1 cellular context compared by ENCODE assay signal in genomic region chr2:69781321-69782248, GRCh38.
TF ChIP-seq lines count a peak whose summit lies in the region.

No MANE protein-coding gene starts in this region.

TF ChIP-seq in HepG2, 621 proteins besides CTCF, POLR2A, EP300 and RAD21 (continued from another document and continues in another):
- TF ChIP-seq TCF12 (IDR thresholded peaks at IDR 0.05) (no peak), TCF12 (CRISPR knock-in tag; IDR thresholded peaks at IDR 0.05) (peak; percentile 93), ZNF205 (CRISPR knock-in tag; IDR thresholded peaks at IDR 0.05) (0 out of 2 replicates have a peak, but pooled peaks have one; percentile 54), NCOA2 (CRISPR knock-in tag; IDR thresholded peaks at IDR 0.05) (peak; percentile 98), NR2F2 (IDR thresholded peaks at IDR 0.05; ENCODE audit: borderline replicate concordance, low read depth) (peak; percentile 97), ZNF567 (CRISPR knock-in tag; IDR thresholded peaks at IDR 0.05; ENCODE audit: borderline replicate concordance) (0 out of 2 replicates have a peak, but pooled peaks have one; percentile 46), JUNB (CRISPR knock-in tag; IDR thresholded peaks at IDR 0.05; ENCODE audit: borderline replicate concordance) (peak; percentile 46; the same call in 1 of the 2 replicates), MTF2 (CRISPR knock-in tag; IDR thresholded peaks at IDR 0.05; ENCODE audit: borderline replicate concordance) (peak; percentile 65; the same call in 1 of the 2 replicates), ZNF17 (CRISPR knock-in tag; IDR thresholded peaks at IDR 0.05) (no peak), ZFP36L2 (CRISPR knock-in tag; IDR thresholded peaks at IDR 0.05) (no peak), HOXA5 (CRISPR knock-in tag; IDR thresholded peaks at IDR 0.05) (peak; percentile 76; the same call in 1 of the 2 replicates), KLF15 (CRISPR knock-in tag; IDR thresholded peaks at IDR 0.05; ENCODE audit: borderline replicate concordance) (peak; percentile 25; the same call in 1 of the 2 replicates), GATAD1 (CRISPR knock-in tag; IDR thresholded peaks at IDR 0.05) (peak; percentile 80; the same call in 1 of the 2 replicates), TEF (CRISPR knock-in tag; IDR thresholded peaks at IDR 0.05) (no peak), ZSCAN12 (CRISPR knock-in tag; IDR thresholded peaks at IDR 0.05) (0 out of 2 replicates have a peak, but pooled peaks have one; percentile 15), ZNF740 (CRISPR knock-in tag; IDR thresholded peaks at IDR 0.05) (no peak), BRCA1 (CRISPR knock-in tag; IDR thresholded peaks at IDR 0.05) (no peak), TBP (CRISPR knock-in tag; IDR thresholded peaks at IDR 0.05) (no peak), ZNF296 (CRISPR knock-in tag; conservative IDR thresholded peaks at IDR 0.05) (no peak), ARNT2 (CRISPR knock-in tag; IDR thresholded peaks at IDR 0.05; ENCODE audit: low read depth) (peak; percentile 51; the same call in 1 of the 2 replicates), FOXO4 (CRISPR knock-in tag; conservative IDR thresholded peaks at IDR 0.05) (no peak), TRIM24 (CRISPR knock-in tag; IDR thresholded peaks at IDR 0.05) (0 out of 2 replicates have a peak, but pooled peaks have one; percentile 50), ZNF44 (CRISPR knock-in tag; IDR thresholded peaks at IDR 0.05) (no peak; the same call in 1 of the 2 replicates), ZNF207 (IDR thresholded peaks at IDR 0.05; ENCODE audit: borderline replicate concordance) (no peak), ZNF276 (CRISPR knock-in tag; IDR thresholded peaks at IDR 0.05; ENCODE audit: low read depth) (no peak), FOXP1 (IDR thresholded peaks at IDR 0.05) (no peak), FOXP1 (CRISPR knock-in tag; IDR thresholded peaks at IDR 0.05) (peak; percentile 96), ZBTB10 (CRISPR knock-in tag; IDR thresholded peaks at IDR 0.05; ENCODE audit: borderline replicate concordance) (no peak), ZNF333 (CRISPR knock-in tag; IDR thresholded peaks at IDR 0.05; ENCODE audit: borderline replicate concordance) (no peak), ZNF225 (CRISPR knock-in tag; IDR thresholded peaks at IDR 0.05) (no peak), ISL2 (CRISPR knock-in tag; IDR thresholded peaks at IDR 0.05) (peak; percentile 98), GABPB1 (CRISPR knock-in tag; IDR thresholded peaks at IDR 0.05) (peak; percentile 43; the same call in 1 of the 2 replicates), ZBTB46 (CRISPR knock-in tag; IDR thresholded peaks at IDR 0.05; ENCODE audit: borderline replicate concordance) (no peak), ZNF460 (CRISPR knock-in tag; IDR thresholded peaks at IDR 0.05; ENCODE audit: borderline replicate concordance) (peak; percentile 33; the same call in 1 of the 2 replicates), PAX8 (CRISPR knock-in tag; IDR thresholded peaks at IDR 0.05; ENCODE audit: borderline replicate concordance) (no peak), NKX3-1 (CRISPR knock-in tag; IDR thresholded peaks at IDR 0.05) (peak; percentile 84; the same call in 1 of the 2 replicates), PBX2 (CRISPR knock-in tag; IDR thresholded peaks at IDR 0.05) (no peak; the same call in 1 of the 2 replicates), ZNF136 (CRISPR knock-in tag; IDR thresholded peaks at IDR 0.05; ENCODE audit: low read depth) (0 out of 2 replicates have a peak, but pooled peaks have one; percentile 57)
- TF ChIP-seq, protein P1, sequence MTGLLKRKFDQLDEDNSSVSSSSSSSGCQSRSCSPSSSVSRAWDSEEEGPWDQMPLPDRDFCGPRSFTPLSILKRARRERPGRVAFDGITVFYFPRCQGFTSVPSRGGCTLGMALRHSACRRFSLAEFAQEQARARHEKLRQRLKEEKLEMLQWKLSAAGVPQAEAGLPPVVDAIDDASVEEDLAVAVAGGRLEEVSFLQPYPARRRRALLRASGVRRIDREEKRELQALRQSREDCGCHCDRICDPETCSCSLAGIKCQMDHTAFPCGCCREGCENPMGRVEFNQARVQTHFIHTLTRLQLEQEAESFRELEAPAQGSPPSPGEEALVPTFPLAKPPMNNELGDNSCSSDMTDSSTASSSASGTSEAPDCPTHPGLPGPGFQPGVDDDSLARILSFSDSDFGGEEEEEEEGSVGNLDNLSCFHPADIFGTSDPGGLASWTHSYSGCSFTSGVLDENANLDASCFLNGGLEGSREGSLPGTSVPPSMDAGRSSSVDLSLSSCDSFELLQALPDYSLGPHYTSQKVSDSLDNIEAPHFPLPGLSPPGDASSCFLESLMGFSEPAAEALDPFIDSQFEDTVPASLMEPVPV (CRISPR knock-in tag; IDR thresholded peaks at IDR 0.05): peak; percentile 7; the same call in 1 of the 2 replicates
- TF ChIP-seq, protein P2, sequence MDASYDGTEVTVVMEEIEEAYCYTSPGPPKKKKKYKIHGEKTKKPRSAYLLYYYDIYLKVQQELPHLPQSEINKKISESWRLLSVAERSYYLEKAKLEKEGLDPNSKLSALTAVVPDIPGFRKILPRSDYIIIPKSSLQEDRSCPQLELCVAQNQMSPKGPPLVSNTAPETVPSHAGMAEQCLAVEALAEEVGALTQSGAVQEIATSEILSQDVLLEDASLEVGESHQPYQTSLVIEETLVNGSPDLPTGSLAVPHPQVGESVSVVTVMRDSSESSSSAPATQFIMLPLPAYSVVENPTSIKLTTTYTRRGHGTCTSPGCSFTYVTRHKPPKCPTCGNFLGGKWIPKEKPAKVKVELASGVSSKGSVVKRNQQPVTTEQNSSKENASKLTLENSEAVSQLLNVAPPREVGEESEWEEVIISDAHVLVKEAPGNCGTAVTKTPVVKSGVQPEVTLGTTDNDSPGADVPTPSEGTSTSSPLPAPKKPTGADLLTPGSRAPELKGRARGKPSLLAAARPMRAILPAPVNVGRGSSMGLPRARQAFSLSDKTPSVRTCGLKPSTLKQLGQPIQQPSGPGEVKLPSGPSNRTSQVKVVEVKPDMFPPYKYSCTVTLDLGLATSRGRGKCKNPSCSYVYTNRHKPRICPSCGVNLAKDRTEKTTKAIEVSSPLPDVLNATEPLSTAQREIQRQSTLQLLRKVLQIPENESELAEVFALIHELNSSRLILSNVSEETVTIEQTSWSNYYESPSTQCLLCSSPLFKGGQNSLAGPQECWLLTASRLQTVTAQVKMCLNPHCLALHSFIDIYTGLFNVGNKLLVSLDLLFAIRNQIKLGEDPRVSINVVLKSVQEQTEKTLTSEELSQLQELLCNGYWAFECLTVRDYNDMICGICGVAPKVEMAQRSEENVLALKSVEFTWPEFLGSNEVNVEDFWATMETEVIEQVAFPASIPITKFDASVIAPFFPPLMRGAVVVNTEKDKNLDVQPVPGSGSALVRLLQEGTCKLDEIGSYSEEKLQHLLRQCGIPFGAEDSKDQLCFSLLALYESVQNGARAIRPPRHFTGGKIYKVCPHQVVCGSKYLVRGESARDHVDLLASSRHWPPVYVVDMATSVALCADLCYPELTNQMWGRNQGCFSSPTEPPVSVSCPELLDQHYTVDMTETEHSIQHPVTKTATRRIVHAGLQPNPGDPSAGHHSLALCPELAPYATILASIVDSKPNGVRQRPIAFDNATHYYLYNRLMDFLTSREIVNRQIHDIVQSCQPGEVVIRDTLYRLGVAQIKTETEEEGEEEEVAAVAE (CRISPR knock-in tag; IDR thresholded peaks at IDR 0.05; ENCODE audit: borderline replicate concordance): peak; percentile 82; the same call in 1 of the 2 replicates
- TF ChIP-seq, protein P3, sequence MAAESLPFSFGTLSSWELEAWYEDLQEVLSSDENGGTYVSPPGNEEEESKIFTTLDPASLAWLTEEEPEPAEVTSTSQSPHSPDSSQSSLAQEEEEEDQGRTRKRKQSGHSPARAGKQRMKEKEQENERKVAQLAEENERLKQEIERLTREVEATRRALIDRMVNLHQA (CRISPR knock-in tag; IDR thresholded peaks at IDR 0.05): 0 out of 2 replicates have a peak, but pooled peaks have one; percentile 76
- TF ChIP-seq, protein P4, sequence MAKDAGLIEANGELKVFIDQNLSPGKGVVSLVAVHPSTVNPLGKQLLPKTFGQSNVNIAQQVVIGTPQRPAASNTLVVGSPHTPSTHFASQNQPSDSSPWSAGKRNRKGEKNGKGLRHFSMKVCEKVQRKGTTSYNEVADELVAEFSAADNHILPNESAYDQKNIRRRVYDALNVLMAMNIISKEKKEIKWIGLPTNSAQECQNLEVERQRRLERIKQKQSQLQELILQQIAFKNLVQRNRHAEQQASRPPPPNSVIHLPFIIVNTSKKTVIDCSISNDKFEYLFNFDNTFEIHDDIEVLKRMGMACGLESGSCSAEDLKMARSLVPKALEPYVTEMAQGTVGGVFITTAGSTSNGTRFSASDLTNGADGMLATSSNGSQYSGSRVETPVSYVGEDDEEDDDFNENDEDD (CRISPR knock-in tag; IDR thresholded peaks at IDR 0.05; ENCODE audit: borderline replicate concordance): peak; percentile 55; the same call in 1 of the 2 replicates
- TF ChIP-seq, protein P5, sequence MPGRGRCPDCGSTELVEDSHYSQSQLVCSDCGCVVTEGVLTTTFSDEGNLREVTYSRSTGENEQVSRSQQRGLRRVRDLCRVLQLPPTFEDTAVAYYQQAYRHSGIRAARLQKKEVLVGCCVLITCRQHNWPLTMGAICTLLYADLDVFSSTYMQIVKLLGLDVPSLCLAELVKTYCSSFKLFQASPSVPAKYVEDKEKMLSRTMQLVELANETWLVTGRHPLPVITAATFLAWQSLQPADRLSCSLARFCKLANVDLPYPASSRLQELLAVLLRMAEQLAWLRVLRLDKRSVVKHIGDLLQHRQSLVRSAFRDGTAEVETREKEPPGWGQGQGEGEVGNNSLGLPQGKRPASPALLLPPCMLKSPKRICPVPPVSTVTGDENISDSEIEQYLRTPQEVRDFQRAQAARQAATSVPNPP (CRISPR knock-in tag; IDR thresholded peaks at IDR 0.05): no peak
